Comparison of ENCODE assay signal across 28 cellular contexts in the genomic region with DNA sequence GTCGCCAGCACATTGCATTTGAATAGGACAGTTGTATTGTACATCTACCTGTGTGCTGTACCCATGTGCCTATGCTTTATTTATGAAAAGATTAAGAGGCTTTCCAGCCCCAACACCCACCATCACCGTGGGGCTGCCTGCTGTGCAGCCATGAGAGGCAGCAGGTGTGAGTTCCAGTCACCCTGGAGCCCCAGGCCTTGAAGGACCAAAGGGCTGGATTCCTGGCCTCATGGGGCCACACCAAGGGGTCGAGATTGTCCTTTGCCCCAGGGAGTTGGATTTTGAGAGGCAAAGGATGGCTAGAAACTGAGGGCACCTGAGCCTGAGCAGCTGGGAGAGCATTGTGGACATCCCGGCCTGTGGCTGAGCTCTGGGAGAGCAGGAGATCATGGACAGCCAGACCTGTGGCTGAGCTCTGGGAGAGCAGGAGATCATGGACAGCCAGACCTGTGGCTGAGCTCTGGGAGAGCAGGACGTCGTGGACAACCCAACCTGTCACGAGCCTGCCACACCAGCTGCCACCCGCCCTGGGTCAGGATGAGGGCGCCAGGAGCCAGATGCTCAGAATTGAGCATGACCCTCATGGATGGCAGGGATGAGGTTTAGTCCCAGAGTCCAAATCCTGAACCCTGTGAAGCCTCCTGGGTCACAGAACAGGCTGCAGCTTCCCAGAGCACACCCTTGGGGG.
"Had no signal": no experiment of that assay in that cellular context is flagged by ENCODE, and none has a peak within 500 bp of the region (broad histone marks: within the 10 kb centered on the region; RNA-seq: fewer than 3 reads in every experiment).

No MANE protein-coding gene starts in this region.

- H3K36me3 ChIP-seq: left ventricle myocardium inferior, neutrophil, ovary, right atrium auricular region, stomach, thyroid gland, transverse colon, upper lobe of left lung, vagina had no signal

- H3K4me1 ChIP-seq: left ventricle myocardium inferior, right atrium auricular region, stomach, testis, transverse colon, upper lobe of left lung, vagina had no signal

- H3K27ac Mint-ChIP-seq: mesothelial cell of epicardium; naive thymus-derived CD4-positive, alpha-beta T cell; natural killer cell treated with Interleukin-12 subunit alpha and Interleukin-12 subunit beta and Interleukin-15 and Interleukin-18, amount 100 ng/mL, for 72 hours; progenitor cell of endocrine pancreas; stimulated activated naive B cell treated with anti-CD40 and anti-IgM and Interleukin-4, amounts not matched to agents 10 μg/mL and 1 μg/mL and 100 μg/mL, for 72 hours had no signal

- H3K36me3 Mint-ChIP-seq: mesothelial cell of epicardium; naive thymus-derived CD4-positive, alpha-beta T cell; natural killer cell treated with Interleukin-12 subunit alpha and Interleukin-12 subunit beta and Interleukin-15 and Interleukin-18, amount 100 ng/mL, for 72 hours; stimulated activated naive B cell treated with anti-CD40 and anti-IgM and Interleukin-4, amounts not matched to agents 10 μg/mL and 1 μg/mL and 100 μg/mL, for 72 hours had no signal

- H3K4me3 ChIP-seq: left ventricle myocardium inferior, lung, ovary, right atrium auricular region, skin epidermis, stomach, testis, thyroid gland, transverse colon, upper lobe of left lung, vagina had no signal

- H3K9me3 Mint-ChIP-seq: mesothelial cell of epicardium; natural killer cell treated with Interleukin-12 subunit alpha and Interleukin-12 subunit beta and Interleukin-15 and Interleukin-18, amount 100 ng/mL, for 72 hours; neural crest cell; stimulated activated naive B cell treated with anti-CD40 and anti-IgM and Interleukin-4, amounts not matched to agents 10 μg/mL and 1 μg/mL and 100 μg/mL, for 72 hours had no signal

- H3K4me1 Mint-ChIP-seq: naive thymus-derived CD4-positive, alpha-beta T cell; stimulated activated naive B cell treated with anti-CD40 and anti-IgM and Interleukin-4, amounts not matched to agents 10 μg/mL and 1 μg/mL and 100 μg/mL, for 72 hours had no signal

- ATAC-seq: naive thymus-derived CD4-positive, alpha-beta T cell; sciatic nerve; stimulated activated naive B cell treated with anti-CD40 and anti-IgM and Interleukin-4, amounts not matched to agents 10 μg/mL and 1 μg/mL and 100 μg/mL, for 72 hours; stimulated activated naive CD8-positive, alpha-beta T cell treated with anti-CD3 and anti-CD28 coated beads, Interleukin-15, Interleukin-2, amounts not matched to agents 100 U/mL and 50 U/mL, for 24 hours had no signal

- H3K4me3 Mint-ChIP-seq: mesothelial cell of epicardium; naive thymus-derived CD4-positive, alpha-beta T cell; natural killer cell treated with Interleukin-12 subunit alpha and Interleukin-12 subunit beta and Interleukin-15 and Interleukin-18, amount 100 ng/mL, for 72 hours; neural crest cell; stimulated activated naive B cell treated with anti-CD40 and anti-IgM and Interleukin-4, amounts not matched to agents 10 μg/mL and 1 μg/mL and 100 μg/mL, for 72 hours had no signal

- H3K27ac ChIP-seq: left ventricle myocardium inferior, neutrophil, ovary, right atrium auricular region, skin epidermis, stomach, testis, thyroid gland, transverse colon, upper lobe of left lung, vagina had no signal

- H3K27me3 ChIP-seq: neutrophil, ovary, right atrium auricular region, stomach, testis, thyroid gland, transverse colon, upper lobe of left lung, vagina had no signal

- H3K9me3 ChIP-seq: left ventricle myocardium inferior, neutrophil, ovary, right atrium auricular region, stomach, testis, thyroid gland, transverse colon, upper lobe of left lung, vagina had no signal

- DNase-seq: hippocampal formation; kidney; left ventricle myocardium inferior; mesendoderm; naive thymus-derived CD4-positive, alpha-beta T cell; occipital lobe; ovary; stimulated activated CD4-positive, alpha-beta T cell treated with anti-CD3 and anti-CD28 coated beads, Interleukin-12 subunit alpha, Interleukin-12 subunit beta, amount 100 ng/mL, for 4 hours; stimulated activated CD4-positive, alpha-beta T cell treated with anti-CD3 and anti-CD28 coated beads, Interleukin-15, amount 100 ng/mL, for 24 hours; stimulated activated CD4-positive, alpha-beta T cell treated with anti-CD3 and anti-CD28 coated beads, Interleukin-2, amount 100 ng/mL, for 24 hours; stimulated activated CD4-positive, alpha-beta T cell treated with anti-CD3 and anti-CD28 coated beads, Interleukin-4, amount 100 ng/mL, for 1 hour; stimulated activated naive B cell treated with anti-CD40 and anti-IgM and Interleukin-4, amounts not matched to agents 10 μg/mL and 1 μg/mL and 100 μg/mL, for 72 hours; stimulated activated naive CD8-positive, alpha-beta T cell treated with anti-CD3 and anti-CD28 coated beads, Interleukin-15, Interleukin-2, amounts not matched to agents 100 U/mL and 50 U/mL, for 24 hours; stomach; testis; thyroid gland; transverse colon; upper lobe of left lung had no signal
